ENCODE assay signal across 9 cellular contexts in the genomic region with DNA sequence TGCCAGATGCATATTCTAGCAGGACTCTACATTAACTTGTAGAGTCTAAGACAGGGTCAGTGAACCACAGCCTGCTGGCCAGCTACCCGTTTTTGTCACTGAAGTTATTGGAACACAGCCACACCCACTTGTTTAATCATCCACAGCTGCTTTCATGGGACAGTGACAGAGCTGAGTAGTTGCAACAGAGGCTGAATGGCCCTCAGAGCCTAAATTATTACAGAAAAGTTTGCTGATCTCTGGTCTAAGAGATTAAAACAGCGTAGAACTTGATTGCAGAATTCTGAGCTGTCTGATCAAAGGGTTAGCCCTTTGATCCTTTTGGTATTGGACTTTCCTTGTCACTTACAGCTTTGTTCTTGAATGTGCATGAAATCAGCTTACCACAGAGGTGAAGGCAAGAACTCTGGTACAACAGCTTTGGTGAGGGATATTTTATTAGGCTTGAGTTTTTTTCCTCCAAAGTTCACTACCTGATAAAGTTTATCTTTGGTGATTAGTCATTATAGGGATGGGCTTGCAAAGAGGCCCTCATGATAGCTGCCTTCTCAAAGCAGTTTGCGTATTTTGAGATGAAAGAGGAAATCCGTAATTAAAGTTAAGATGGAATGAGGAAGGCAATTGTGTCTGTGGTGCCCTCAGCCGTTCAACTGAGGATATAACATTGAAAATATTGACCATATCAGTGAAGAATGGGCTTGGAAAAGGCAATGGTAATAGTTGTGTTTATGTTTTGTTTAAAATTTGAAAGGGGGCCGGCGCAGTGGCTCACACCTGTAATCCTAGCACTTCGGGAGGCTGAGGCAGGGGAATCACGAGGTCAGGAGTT. TPM values are rescaled to one million over a fixed set of nuclear protein-coding genes. Genes with fewer than 3 reads are reported as not detected.
DNase-seq lines count a peak whose midpoint lies in the region; ATAC-seq and TF ChIP-seq lines count a peak whose summit lies in the region.
"Had no signal": no experiment of that assay in that cellular context is flagged by ENCODE, and none has a peak within 500 bp of the region (broad histone marks: within the 10 kb centered on the region; RNA-seq: fewer than 3 reads in every experiment).

No MANE protein-coding gene starts in this region.

- ATAC-seq in left lobe of liver: peak; percentile 85
- ATAC-seq in GM19397 (IDR thresholded peaks at IDR 0.05; ENCODE audit: unreplicated experiment): no peak
- ATAC-seq in HG03521 (IDR thresholded peaks at IDR 0.05; ENCODE audit: unreplicated experiment): no peak

- H3K27me3 ChIP-seq in brain microvascular endothelial cell (replicated peaks): no peaks in the 10 kb centered on the region

- H3K27ac ChIP-seq in brain microvascular endothelial cell (no peak overlapping the region), temporal lobe (ENCODE audit: low read depth, low read length) (peak overlapping the region; percentile 53)

- in situ Hi-C loops in KBM-7 (cut with MboI; ENCODE audit: low pct_unique_long_range_greater_than_20kb, low sequenced_read_pairs): no loop called here
- in situ Hi-C loops in brain microvascular endothelial cell (cut with HindIII; ENCODE audit: low pct_ligation_motif_present, low sequenced_read_pairs): no loop called here

- TF ChIP-seq CTCF in brain microvascular endothelial cell (IDR thresholded peaks at IDR 0.05; ENCODE audit: low read depth, low read length, missing control alignments): peak; percentile 43

- peak; percentile 9 for DNase-seq in KBM-7
- DNase-seq in brain microvascular endothelial cell: no peak
- peak; percentile 88 for DNase-seq in left lobe of liver (ENCODE audit: low spot score)
- DNase-seq in NCI-H187 (lab: John Stamatoyannopoulos, UW): no peak
- DNase-seq in NCI-H526 (lab: John Stamatoyannopoulos, UW): no peak
- DNase-seq: NCI-H82 had no signal

- H3K36me3 ChIP-seq in brain microvascular endothelial cell (replicated peaks): no peaks in the 10 kb centered on the region

- no peak overlapping the region for H3K4me3 ChIP-seq in brain microvascular endothelial cell (ENCODE audit: low read depth, low read length)

RNA-seq across cellular contexts. Expression of a gene that starts 23.7 kb away (rescaled TPM):
- total RNA-seq in left lobe of liver (154 TPM), temporal lobe (55.8 TPM)

RNA-seq across cellular contexts. Expression of a gene that starts 44.2 kb away (rescaled TPM):
- total RNA-seq in left lobe of liver (not detected), temporal lobe (0.74 TPM)

Comparison
In these comparisons a context has a peak if more than half of its experiments do, and no peak if none do; other contexts are left out.
1. DNase-seq: peak in KBM-7 (single experiment) and left lobe of liver (single experiment); none in brain microvascular endothelial cell (single experiment), NCI-H187 (0 of 2) and NCI-H526 (0 of 2).